Comparison of ENCODE assay signal across 14 cellular contexts in genomic region chr10:63588436-63589180, GRCh38.
DNase-seq lines count a peak whose midpoint lies in the region; ATAC-seq and TF ChIP-seq lines count a peak whose summit lies in the region.
"Had no signal": no experiment of that assay in that cellular context is flagged by ENCODE, and none has a peak within 500 bp of the region (broad histone marks: within the 10 kb centered on the region; RNA-seq: fewer than 3 reads in every experiment).

No MANE protein-coding gene starts in this region.

- no TSS peak for BruUV-seq in MCF 10A (replicated peaks; lab: Mats Ljungman, UMichigan)

- H3K9me3 ChIP-seq in breast epithelium, result no peaks in the 10 kb centered on the region
- no peaks in the 10 kb centered on the region for H3K9me3 ChIP-seq in upper lobe of left lung
- no peaks in the 10 kb centered on the region for H3K9me3 ChIP-seq in WERI-Rb-1 (ENCODE audit: severe bottlenecking)
- H3K9me3 ChIP-seq: ovary had no signal

- H3K4me1 ChIP-seq in breast epithelium (peaks cover 0 to 11% of the 10 kb centered on the region in 2 donors), upper lobe of left lung (peaks cover 5 to 20% (median 19%) of the 10 kb centered on the region in 4 donors)

- no peak overlapping the region for H3K27ac Mint-ChIP-seq in MCF 10A (ENCODE audit: low read depth, unreplicated experiment)
- H3K27ac Mint-ChIP-seq: activated naive CD8-positive, alpha-beta T cell treated with anti-CD3 and anti-CD28 coated beads, Interleukin-2, amount 50 U/mL, for 24 hours had no signal

- no peak for TF ChIP-seq EP300 in upper lobe of left lung (IDR thresholded peaks at IDR 0.05)

- H3K27me3 Mint-ChIP-seq in MCF 10A (ENCODE audit: insufficient read depth, unreplicated experiment), result no peaks in the 10 kb centered on the region
- H3K27me3 Mint-ChIP-seq: activated naive CD8-positive, alpha-beta T cell treated with anti-CD3 and anti-CD28 coated beads, Interleukin-2, amount 50 U/mL, for 24 hours had no signal

- 40 to 56% methylated on average over 4 of the region's 4 CpGs for WGBS in upper lobe of left lung, 2 donors

- no peak overlapping the region for H3K4me3 ChIP-seq in breast epithelium
- no peak overlapping the region for H3K4me3 ChIP-seq in fibroblast of mammary gland (ENCODE audit: control insufficient read depth, low read depth, low read length)
- H3K4me3 ChIP-seq in upper lobe of left lung, result no peak overlapping the region
- no peak overlapping the region for H3K4me3 ChIP-seq in WERI-Rb-1 (ENCODE audit: low read depth, low read length)
- H3K4me3 ChIP-seq: ovary had no signal

- no peaks in the 10 kb centered on the region for H3K27me3 ChIP-seq in breast epithelium
- H3K27me3 ChIP-seq in upper lobe of left lung, result no peaks in the 10 kb centered on the region
- no peaks in the 10 kb centered on the region for H3K27me3 ChIP-seq in WERI-Rb-1 (ENCODE audit: insufficient read depth, low read depth, severe bottlenecking)
- H3K27me3 ChIP-seq: ovary had no signal

- TF ChIP-seq POLR2A in breast epithelium (IDR thresholded peaks at IDR 0.05), result no peak
- no peak for TF ChIP-seq POLR2A in upper lobe of left lung (IDR thresholded peaks at IDR 0.05)

- TF ChIP-seq CTCF in MCF 10A (IDR thresholded peaks at IDR 0.05; ENCODE audit: unreplicated experiment) (no peak), breast epithelium (IDR thresholded peaks at IDR 0.05) (no peak), fibroblast of mammary gland (conservative IDR thresholded peaks at IDR 0.05; ENCODE audit: control insufficient read depth, insufficient read depth, low read depth, low read length) (no peak), upper lobe of left lung (IDR thresholded peaks at IDR 0.05) (no peak), WERI-Rb-1 (IDR thresholded peaks at IDR 0.05; ENCODE audit: low read depth, low read length) (no peak)

- intact Hi-C loops in MCF 10A (cut with micrococcal nuclease), result no loop called here
- intact Hi-C loops in breast epithelium (cut with DNase I; ENCODE audit: low total_unique reads), result no loop called here

- no peaks in the 10 kb centered on the region for H3K36me3 ChIP-seq in breast epithelium
- no peaks in the 10 kb centered on the region for H3K36me3 ChIP-seq in upper lobe of left lung
- no peaks in the 10 kb centered on the region for H3K36me3 ChIP-seq in WERI-Rb-1
- H3K36me3 ChIP-seq: ovary had no signal

- ATAC-seq in upper lobe of left lung (ENCODE audit: low FRiP score in 2 of 2), result peak; percentile 35 to 81
- ATAC-seq: activated naive CD8-positive, alpha-beta T cell treated with anti-CD3 and anti-CD28 coated beads, Interleukin-2, amount 50 U/mL, for 24 hours had no signal

- peak; percentile 26 for DNase-seq in MCF 10A (ENCODE audit: unreplicated experiment)
- DNase-seq in breast epithelium (ENCODE audit: low spot score in 2 of 2), result no peak
- peak; percentile 60 for DNase-seq in NCI-H774 (lab: John Stamatoyannopoulos, UW)
- DNase-seq in fibroblast of mammary gland (ENCODE audit: low read depth), result peak; percentile 57
- peak in 1 of 2 donors; percentile 47 for DNase-seq in upper lobe of left lung
- DNase-seq in DMS114 treated with DMSO at 0.1 percent for 48 hours (lab: John Stamatoyannopoulos, UW; ENCODE audit: unreplicated experiment), result no peak
- DNase-seq in amniotic stem cell (lab: John Stamatoyannopoulos, UW), result no peak
- no peak for DNase-seq in WERI-Rb-1
- DNase-seq: activated CD8-positive, alpha-beta memory T cell treated with anti-CD3 and anti-CD28 coated beads, Interleukin-2, amount 50 U/mL, for 4 hours; activated naive CD8-positive, alpha-beta T cell treated with anti-CD3 and anti-CD28 coated beads, Interleukin-2, amount 50 U/mL, for 24 hours; effector CD8-positive, alpha-beta T cell; NCI-H2171; ovary had no signal

- peaks cover 4% of the 10 kb centered on the region for H3K9me3 Mint-ChIP-seq in MCF 10A (ENCODE audit: unreplicated experiment)
- H3K9me3 Mint-ChIP-seq: activated naive CD8-positive, alpha-beta T cell treated with anti-CD3 and anti-CD28 coated beads, Interleukin-2, amount 50 U/mL, for 24 hours had no signal

- no peak overlapping the region for H3K27ac ChIP-seq in breast epithelium
- peak overlapping the region in 2 of 4 donors; percentile 42 to 51 for H3K27ac ChIP-seq in upper lobe of left lung
- H3K27ac ChIP-seq in WERI-Rb-1, result no peak overlapping the region
- H3K27ac ChIP-seq: KMS-11, ovary had no signal

- POLR2A ChIA-PET in MCF 10A (lab: Yijun Ruan, JAX), result interaction anchor here (0.6 to 2.3 kb wide), 9 partner anchors 25 to 304 kb away, joined by 3 to 13 read pairs (median 3); partner anchors contain the start of gene REEP3

- CTCF ChIA-PET in MCF 10A (lab: Yijun Ruan, JAX), result interaction anchor here (0.5 to 0.7 kb wide), 3 partner anchors 8 to 200 kb away, joined by 3 to 4 read pairs (median 3); no protein-coding TSS in a partner anchor

- no peaks in the 10 kb centered on the region for H3K4me1 Mint-ChIP-seq in MCF 10A (ENCODE audit: insufficient read depth, unreplicated experiment)
- H3K4me1 Mint-ChIP-seq: activated naive CD8-positive, alpha-beta T cell treated with anti-CD3 and anti-CD28 coated beads, Interleukin-2, amount 50 U/mL, for 24 hours had no signal

- H3K4me3 Mint-ChIP-seq in MCF 10A (ENCODE audit: unreplicated experiment), result no peak overlapping the region
- H3K4me3 Mint-ChIP-seq: activated naive CD8-positive, alpha-beta T cell treated with anti-CD3 and anti-CD28 coated beads, Interleukin-2, amount 50 U/mL, for 24 hours had no signal

- H3K36me3 Mint-ChIP-seq in MCF 10A (ENCODE audit: insufficient read depth, unreplicated experiment), result peaks cover 11% of the 10 kb centered on the region

Comparison
In these comparisons a context has a peak if more than half of its experiments do, and no peak if none do; other contexts are left out.
1. DNase-seq: peak in MCF 10A (single experiment), NCI-H774 (single experiment) and fibroblast of mammary gland (single experiment); none in breast epithelium (0 of 2), DMS114 treated with DMSO at 0.1 percent for 48 hours (single experiment), amniotic stem cell (single experiment) and WERI-Rb-1 (single experiment).